Comparison of ENCODE assay signal across 9 cellular contexts in genomic region chr2:195561205-195562032, GRCh38.
A peak's percentile ranks its signal among the peaks of the same experiment; 100 is the strongest.
DNase-seq lines count a peak whose midpoint lies in the region; ATAC-seq and TF ChIP-seq lines count a peak whose summit lies in the region.
"Had no signal": no experiment of that assay in that cellular context is flagged by ENCODE, and none has a peak within 500 bp of the region (broad histone marks: within the 10 kb centered on the region; RNA-seq: fewer than 3 reads in every experiment).

No MANE protein-coding gene starts in this region.

- H4K20me1 ChIP-seq in DND-41 (ENCODE audit: insufficient read depth, low read length), result no peaks in the 10 kb centered on the region

- H3K36me3 ChIP-seq in DND-41 (ENCODE audit: insufficient read depth, low read length), result no peaks in the 10 kb centered on the region
- H3K36me3 ChIP-seq: neutrophil had no signal

- H3K4me1 Mint-ChIP-seq in activated naive CD8-positive, alpha-beta T cell (ENCODE audit: low read depth), result peaks cover 68% of the 10 kb centered on the region
- H3K4me1 Mint-ChIP-seq in type B pancreatic cell (ENCODE audit: unreplicated experiment), result no peaks in the 10 kb centered on the region

- peaks cover 7% of the 10 kb centered on the region for H3K36me3 Mint-ChIP-seq in activated naive CD8-positive, alpha-beta T cell
- no peaks in the 10 kb centered on the region for H3K36me3 Mint-ChIP-seq in type B pancreatic cell

- peaks cover 17% of the 10 kb centered on the region for H3K79me2 ChIP-seq in DND-41 (ENCODE audit: insufficient read depth, low read length)

- H3K27me3 ChIP-seq in DND-41 (ENCODE audit: insufficient read depth, low read length, poor library complexity), result no peaks in the 10 kb centered on the region
- H3K27me3 ChIP-seq: neutrophil had no signal

- no peaks in the 10 kb centered on the region for H3K9me3 ChIP-seq in DND-41 (ENCODE audit: insufficient read depth, low read length, severe bottlenecking)
- H3K9me3 ChIP-seq: neutrophil had no signal

- peak overlapping the region; percentile 52 for H3K4me2 ChIP-seq in DND-41 (ENCODE audit: insufficient read depth, low read length)

- DNase-seq in DND-41, result no peak
- DNase-seq in GM20000 (ENCODE audit: low spot score), result peak; percentile 56
- peak; percentile 92 for DNase-seq in retinal pigment epithelial cell (ENCODE audit: low read depth)
- DNase-seq in type B pancreatic cell (ENCODE audit: extremely low spot score, unreplicated experiment), result no peak
- no peak for DNase-seq in HK-2 (ENCODE audit: unreplicated experiment)
- no peak for DNase-seq in activated CD8-positive, alpha-beta memory T cell treated with anti-CD3 and anti-CD28 coated beads for 24 hours

- peak overlapping the region; percentile 16; the same call in 1 of the 2 replicates for H2AFZ ChIP-seq in DND-41 (ENCODE audit: low read depth, low read length)

- peak overlapping the region; percentile 76 for H3K4me3 Mint-ChIP-seq in activated naive CD8-positive, alpha-beta T cell
- no peak overlapping the region for H3K4me3 Mint-ChIP-seq in type B pancreatic cell

- TF ChIP-seq CTCF in DND-41 (IDR thresholded peaks at IDR 0.05; ENCODE audit: borderline replicate concordance, extremely low read depth, low read length, poor library complexity, severe bottlenecking), result no peak
- TF ChIP-seq CTCF in GM20000 (IDR thresholded peaks at IDR 0.05; ENCODE audit: extremely low read depth, missing control alignments), result no peak
- no peak for TF ChIP-seq CTCF in retinal pigment epithelial cell (conservative IDR thresholded peaks at IDR 0.05; ENCODE audit: low read depth, low read length)
- no peak for TF ChIP-seq CTCF in type B pancreatic cell (conservative IDR thresholded peaks at IDR 0.05)

- H3K4me1 ChIP-seq in DND-41 (ENCODE audit: insufficient read depth, low read length), result peaks cover 86% of the 10 kb centered on the region

- no peaks in the 10 kb centered on the region for H3K27me3 Mint-ChIP-seq in activated naive CD8-positive, alpha-beta T cell
- H3K27me3 Mint-ChIP-seq in type B pancreatic cell, result no peaks in the 10 kb centered on the region

- peaks cover 4% of the 10 kb centered on the region for H3K9me3 Mint-ChIP-seq in activated naive CD8-positive, alpha-beta T cell (ENCODE audit: low read depth)
- no peaks in the 10 kb centered on the region for H3K9me3 Mint-ChIP-seq in type B pancreatic cell

- H3K27ac Mint-ChIP-seq in activated naive CD8-positive, alpha-beta T cell, result peak overlapping the region; percentile 91
- no peak overlapping the region for H3K27ac Mint-ChIP-seq in type B pancreatic cell

- peak overlapping the region; percentile 65 for H3K9ac ChIP-seq in DND-41 (ENCODE audit: low read depth, low read length)

- H3K27ac ChIP-seq in DND-41 (ENCODE audit: low read length), result peak overlapping the region; percentile 98
- H3K27ac ChIP-seq: neutrophil had no signal

- peak overlapping the region in 1 of 2 experiments; percentile 40; a peak in 2 of 4 replicates for H3K4me3 ChIP-seq in DND-41 (ENCODE audit: low read depth in 1 of 2, low read length in 2 of 2)
- no peak overlapping the region for H3K4me3 ChIP-seq in retinal pigment epithelial cell (ENCODE audit: low read length)

- ATAC-seq in DND-41 (ENCODE audit: insufficient read depth, low read depth), result no peak
- peak; percentile 38 for ATAC-seq in HG03558 (IDR thresholded peaks at IDR 0.05; ENCODE audit: extremely low read depth, unreplicated experiment)

Comparison
In these comparisons a context has a peak if more than half of its experiments do, and no peak if none do; other contexts are left out.
1. DNase-seq: peak in GM20000 (single experiment) and retinal pigment epithelial cell (single experiment); none in DND-41 (single experiment), type B pancreatic cell (single experiment), HK-2 (single experiment) and activated CD8-positive, alpha-beta memory T cell treated with anti-CD3 and anti-CD28 coated beads for 24 hours (single experiment).